14 cellular contexts compared by ENCODE assay signal in the genomic region with DNA sequence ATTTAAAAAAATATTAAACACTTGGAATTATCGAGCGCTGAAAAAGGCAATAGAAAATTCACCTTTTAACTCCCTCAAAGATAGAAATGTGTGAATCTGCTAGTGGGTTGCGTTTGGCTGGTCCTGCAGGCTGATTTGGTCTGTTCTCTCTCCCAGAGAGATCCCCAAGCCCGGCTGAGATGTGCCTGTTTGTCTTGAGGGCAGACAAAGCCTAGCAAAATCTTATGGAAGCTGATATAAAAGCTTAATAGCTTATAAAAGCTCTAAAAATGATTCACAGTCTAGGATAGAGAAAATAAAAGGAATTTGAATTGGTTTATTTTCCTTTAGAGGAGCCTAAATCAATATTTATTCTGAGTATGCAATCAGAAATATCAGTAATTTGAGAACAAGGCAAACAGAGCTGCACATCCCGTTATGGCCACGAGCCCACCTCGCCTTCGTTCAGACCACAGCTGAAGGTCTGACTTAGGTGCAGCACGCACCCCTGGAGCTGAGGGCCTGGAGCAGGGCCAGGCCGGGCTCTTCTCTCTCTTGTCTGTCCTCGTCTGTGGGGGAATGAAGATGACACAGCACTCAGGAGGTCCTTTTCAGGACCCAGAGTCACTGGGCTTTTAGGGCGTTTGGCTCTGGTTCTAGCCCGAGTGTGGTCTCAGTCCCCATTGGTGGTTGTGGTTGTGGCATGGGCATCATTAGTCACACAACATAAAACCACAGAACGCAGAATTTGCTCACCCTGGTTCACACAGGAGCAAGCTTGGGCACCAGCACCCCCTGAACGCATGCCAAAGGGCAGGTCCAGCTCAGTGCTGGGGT. TPM values are rescaled to one million over a fixed set of nuclear protein-coding genes. Genes with fewer than 3 reads are reported as not detected.
A peak's percentile ranks its signal among the peaks of the same experiment; 100 is the strongest.
DNase-seq lines count a peak whose midpoint lies in the region; ATAC-seq and TF ChIP-seq lines count a peak whose summit lies in the region.
"Had no signal": no experiment of that assay in that cellular context is flagged by ENCODE, and none has a peak within 500 bp of the region (broad histone marks: within the 10 kb centered on the region; RNA-seq: fewer than 3 reads in every experiment).

No MANE protein-coding gene starts in this region.

- intact Hi-C loops in activated CD8-positive, alpha-beta T cell treated with anti-CD3 and anti-CD28 coated beads for 36 hours (cut with micrococcal nuclease) = loop anchor here (10.0 kb wide), 1 partner anchor 153 kb away; no protein-coding TSS in a partner anchor
- intact Hi-C loops in esophagus muscularis mucosa (cut with DNase I) = no loop called here
- intact Hi-C loops in testis (cut with DNase I; ENCODE audit: low total_unique reads) = no loop called here

- POLR2A ChIA-PET in activated CD8-positive, alpha-beta T cell treated with anti-CD3 and anti-CD28 coated beads for 36 hours (lab: Charles Lee) = interaction anchor here (0.6 to 1.4 kb wide), 4 partner anchors 16 to 143 kb away, joined by 3 read pairs; no protein-coding TSS in a partner anchor
- POLR2A ChIA-PET in activated CD8-positive, alpha-beta T cell treated with anti-CD3 and anti-CD28 coated beads, Interleukin-2, amount 10 ng/mL, durations not matched to agents 7 days and 5 days (lab: Charles Lee) = no interaction called here

- 69% methylated on average over 13 of the region's 15 CpGs for WGBS in esophagus muscularis mucosa
- 67 to 71% methylated on average over 14 to 15 of the region's 15 CpGs for WGBS in testis, 2 donors

- no peaks in the 10 kb centered on the region for H3K36me3 Mint-ChIP-seq in activated CD8-positive, alpha-beta T cell treated with anti-CD3 and anti-CD28 coated beads for 36 hours (ENCODE audit: low read depth)
- H3K36me3 Mint-ChIP-seq in activated CD8-positive, alpha-beta T cell treated with anti-CD3 and anti-CD28 coated beads, Interleukin-2, amount 10 ng/mL, durations not matched to agents 7 days and 5 days (ENCODE audit: low read depth) = no peaks in the 10 kb centered on the region
- no peaks in the 10 kb centered on the region for H3K36me3 Mint-ChIP-seq in stimulated activated naive CD8-positive, alpha-beta T cell treated with anti-CD3 and anti-CD28 coated beads, Interleukin-15, Interleukin-2, amounts not matched to agents 100 ng/mL and 50 ng/mL, for 24 hours (ENCODE audit: low read depth)

- no peak for TF ChIP-seq EP300 in esophagus muscularis mucosa (IDR thresholded peaks at IDR 0.05)

- H3K27ac ChIP-seq in esophagus muscularis mucosa (replicated peaks in 1 of 4) = peak overlapping the region; percentile 14 to 74 (median 28)
- H3K27ac ChIP-seq in testis = no peak overlapping the region
- H3K27ac ChIP-seq: WERI-Rb-1 had no signal

- CTCF ChIA-PET in activated CD8-positive, alpha-beta T cell treated with anti-CD3 and anti-CD28 coated beads for 36 hours (lab: Charles Lee) = interaction anchor here (0.7 to 1.4 kb wide), 4 partner anchors 18 to 147 kb away, joined by 3 to 4 read pairs (median 4); no protein-coding TSS in a partner anchor
- CTCF ChIA-PET in activated CD8-positive, alpha-beta T cell treated with anti-CD3 and anti-CD28 coated beads, Interleukin-2, amount 10 ng/mL, durations not matched to agents 7 days and 5 days (lab: Charles Lee) = interaction anchor here (0.6 to 0.9 kb wide), 2 partner anchors 11 to 18 kb away, joined by 3 to 5 read pairs; no protein-coding TSS in a partner anchor

- H3K9me3 ChIP-seq in esophagus muscularis mucosa = no peaks in the 10 kb centered on the region
- no peaks in the 10 kb centered on the region for H3K9me3 ChIP-seq in testis
- H3K9me3 ChIP-seq: heart left ventricle, MG63, mucosa of descending colon had no signal

- DNase-seq in activated CD8-positive, alpha-beta T cell treated with anti-CD3 and anti-CD28 coated beads for 36 hours = peak; percentile 32
- DNase-seq in activated CD8-positive, alpha-beta T cell treated with anti-CD3 and anti-CD28 coated beads, Interleukin-2, amount 10 ng/mL, durations not matched to agents 7 days and 5 days = no peak
- DNase-seq in NCI-H748 treated with DMSO at 0.1 percent for 48 hours (lab: John Stamatoyannopoulos, UW) = peak; percentile 91
- no peak for DNase-seq in esophagus muscularis mucosa (ENCODE audit: extremely low spot score)
- DNase-seq in activated CD4-positive, alpha-beta T cell treated with anti-CD3 and anti-CD28 coated beads, Interleukin-2, amount 50 U/mL, for 4 hours = no peak
- DNase-seq in testis = no peak
- DNase-seq: activated effector memory CD4-positive, alpha-beta T cell treated with anti-CD3 and anti-CD28 coated beads, Interleukin-2, amount 50 U/mL, for 16 hours; GDM1; heart left ventricle; MG63; WERI-Rb-1 had no signal

- no peaks in the 10 kb centered on the region for H3K27me3 Mint-ChIP-seq in activated CD8-positive, alpha-beta T cell treated with anti-CD3 and anti-CD28 coated beads for 36 hours
- no peaks in the 10 kb centered on the region for H3K27me3 Mint-ChIP-seq in activated CD8-positive, alpha-beta T cell treated with anti-CD3 and anti-CD28 coated beads, Interleukin-2, amount 10 ng/mL, durations not matched to agents 7 days and 5 days (ENCODE audit: low read depth)
- H3K27me3 Mint-ChIP-seq in stimulated activated naive CD8-positive, alpha-beta T cell treated with anti-CD3 and anti-CD28 coated beads, Interleukin-15, Interleukin-2, amounts not matched to agents 100 ng/mL and 50 ng/mL, for 24 hours = no peaks in the 10 kb centered on the region

- TF ChIP-seq POLR2A in esophagus muscularis mucosa (IDR thresholded peaks at IDR 0.05; ENCODE audit: low read depth) = no peak
- no peak for TF ChIP-seq POLR2A in testis (IDR thresholded peaks at IDR 0.05)

- H3K36me3 ChIP-seq in esophagus muscularis mucosa (no peaks in the 10 kb centered on the region), testis (ENCODE audit: low read depth, missing control alignments) (no peaks in the 10 kb centered on the region)
- H3K36me3 ChIP-seq: heart left ventricle, MG63 had no signal

- ATAC-seq in activated CD8-positive, alpha-beta T cell treated with anti-CD3 and anti-CD28 coated beads for 36 hours = no peak
- ATAC-seq in activated CD8-positive, alpha-beta T cell treated with anti-CD3 and anti-CD28 coated beads, Interleukin-2, amount 10 ng/mL, durations not matched to agents 7 days and 5 days = no peak
- no peak for ATAC-seq in HG02981 (IDR thresholded peaks at IDR 0.05; ENCODE audit: unreplicated experiment)
- ATAC-seq: heart left ventricle, mucosa of descending colon had no signal

- H3K4me1 ChIP-seq in esophagus muscularis mucosa (peaks cover 20 to 67% (median 64%) of the 10 kb centered on the region in 4 donors), testis (peaks cover 29% of the 10 kb centered on the region)

- peaks cover 2% of the 10 kb centered on the region for H3K4me1 Mint-ChIP-seq in activated CD8-positive, alpha-beta T cell treated with anti-CD3 and anti-CD28 coated beads for 36 hours (ENCODE audit: low read depth)
- peaks cover 7% of the 10 kb centered on the region for H3K4me1 Mint-ChIP-seq in activated CD8-positive, alpha-beta T cell treated with anti-CD3 and anti-CD28 coated beads, Interleukin-2, amount 10 ng/mL, durations not matched to agents 7 days and 5 days (ENCODE audit: low read depth)
- peaks cover 8% of the 10 kb centered on the region for H3K4me1 Mint-ChIP-seq in stimulated activated naive CD8-positive, alpha-beta T cell treated with anti-CD3 and anti-CD28 coated beads, Interleukin-15, Interleukin-2, amounts not matched to agents 100 ng/mL and 50 ng/mL, for 24 hours (ENCODE audit: low read depth)

- H3K9me3 Mint-ChIP-seq in activated CD8-positive, alpha-beta T cell treated with anti-CD3 and anti-CD28 coated beads for 36 hours = no peaks in the 10 kb centered on the region
- H3K9me3 Mint-ChIP-seq in activated CD8-positive, alpha-beta T cell treated with anti-CD3 and anti-CD28 coated beads, Interleukin-2, amount 10 ng/mL, durations not matched to agents 7 days and 5 days (ENCODE audit: insufficient read depth) = no peaks in the 10 kb centered on the region
- H3K9me3 Mint-ChIP-seq in stimulated activated naive CD8-positive, alpha-beta T cell treated with anti-CD3 and anti-CD28 coated beads, Interleukin-15, Interleukin-2, amounts not matched to agents 100 ng/mL and 50 ng/mL, for 24 hours = no peaks in the 10 kb centered on the region

- H3K27ac Mint-ChIP-seq in activated CD8-positive, alpha-beta T cell treated with anti-CD3 and anti-CD28 coated beads for 36 hours = no peak overlapping the region
- H3K27ac Mint-ChIP-seq in activated CD8-positive, alpha-beta T cell treated with anti-CD3 and anti-CD28 coated beads, Interleukin-2, amount 10 ng/mL, durations not matched to agents 7 days and 5 days = no peak overlapping the region
- H3K27ac Mint-ChIP-seq in stimulated activated naive CD8-positive, alpha-beta T cell treated with anti-CD3 and anti-CD28 coated beads, Interleukin-15, Interleukin-2, amounts not matched to agents 100 ng/mL and 50 ng/mL, for 24 hours = peak overlapping the region; percentile 18

- H3K27me3 ChIP-seq in esophagus muscularis mucosa = no peaks in the 10 kb centered on the region
- H3K27me3 ChIP-seq in testis = no peaks in the 10 kb centered on the region
- H3K27me3 ChIP-seq: heart left ventricle had no signal

- no peak overlapping the region for H3K4me3 Mint-ChIP-seq in activated CD8-positive, alpha-beta T cell treated with anti-CD3 and anti-CD28 coated beads for 36 hours
- H3K4me3 Mint-ChIP-seq in activated CD8-positive, alpha-beta T cell treated with anti-CD3 and anti-CD28 coated beads, Interleukin-2, amount 10 ng/mL, durations not matched to agents 7 days and 5 days = no peak overlapping the region
- H3K4me3 Mint-ChIP-seq in stimulated activated naive CD8-positive, alpha-beta T cell treated with anti-CD3 and anti-CD28 coated beads, Interleukin-15, Interleukin-2, amounts not matched to agents 100 ng/mL and 50 ng/mL, for 24 hours = no peak overlapping the region

- no peak for TF ChIP-seq CTCF in activated CD8-positive, alpha-beta T cell treated with anti-CD3 and anti-CD28 coated beads for 36 hours (IDR thresholded peaks at IDR 0.05)
- TF ChIP-seq CTCF in esophagus muscularis mucosa (IDR thresholded peaks at IDR 0.05) = no peak
- no peak for TF ChIP-seq CTCF in testis (IDR thresholded peaks at IDR 0.05)

- no peak overlapping the region for H3K4me3 ChIP-seq in esophagus muscularis mucosa
- H3K4me3 ChIP-seq in testis = no peak overlapping the region
- H3K4me3 ChIP-seq: heart left ventricle, MG63, mucosa of descending colon had no signal

RNA-seq across cellular contexts. Expression of a gene that starts 18.6 kb away (rescaled TPM):
- total RNA-seq in activated CD8-positive, alpha-beta T cell treated with anti-CD3 and anti-CD28 coated beads for 36 hours = 10 to 100 TPM; 11.1 to 11.5 TPM
- 10 to 100 TPM in 1 of 2 experiments, 1 to 10 TPM in 1; 8.3 to 10.8 TPM for total RNA-seq in activated CD8-positive, alpha-beta T cell treated with anti-CD3 and anti-CD28 coated beads, Interleukin-2, amount 10 ng/mL, durations not matched to agents 7 days and 5 days
- 10 to 100 TPM; 29.2 to 68.4 (median 40.4) TPM for total RNA-seq in esophagus muscularis mucosa
- total RNA-seq in testis = 1 to 10 TPM; 5.7 to 6.3 TPM
- 6.4 TPM for polyA plus RNA-seq in testis (ENCODE audit: insufficient read depth, low read depth, low replicate concordance)

Comparison
In these comparisons a context has a peak if more than half of its experiments do, and no peak if none do; other contexts are left out.
1. DNase-seq: peak in activated CD8-positive, alpha-beta T cell treated with anti-CD3 and anti-CD28 coated beads for 36 hours (single experiment) and NCI-H748 treated with DMSO at 0.1 percent for 48 hours (single experiment); none in activated CD8-positive, alpha-beta T cell treated with anti-CD3 and anti-CD28 coated beads, Interleukin-2, amount 10 ng/mL, durations not matched to agents 7 days and 5 days (single experiment), esophagus muscularis mucosa (single experiment), activated CD4-positive, alpha-beta T cell treated with anti-CD3 and anti-CD28 coated beads, Interleukin-2, amount 50 U/mL, for 4 hours (0 of 2) and testis (single experiment).
2. H3K27ac ChIP-seq: peak in esophagus muscularis mucosa (4 of 4); none in testis (0 of 2).